In the genomic region with DNA sequence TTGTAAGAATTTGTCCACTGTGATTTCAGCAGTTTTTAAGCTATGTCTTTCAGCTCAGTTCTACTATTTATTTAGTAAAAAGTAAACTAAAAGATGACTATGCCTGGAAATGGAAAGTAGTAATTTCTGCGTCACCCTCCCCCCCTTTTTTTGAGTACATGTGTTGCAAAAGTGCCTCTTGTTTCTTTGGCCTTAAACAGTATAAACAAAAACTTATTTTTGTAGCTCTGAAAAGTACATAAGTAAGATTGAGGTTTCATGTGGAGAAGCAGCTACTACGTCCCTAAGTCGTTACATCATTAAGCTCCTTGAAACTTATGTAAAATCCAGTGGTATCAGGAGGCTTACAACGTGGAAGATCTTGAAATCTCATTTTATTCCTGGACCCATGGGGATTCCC, we compare ENCODE assay signal across 18 cellular contexts. TPM values are rescaled to one million over a fixed set of nuclear protein-coding genes. Genes with fewer than 3 reads are reported as not detected.
DNase-seq lines count a peak whose midpoint lies in the region; ATAC-seq and TF ChIP-seq lines count a peak whose summit lies in the region.
"Had no signal": no experiment of that assay in that cellular context is flagged by ENCODE, and none has a peak within 500 bp of the region (broad histone marks: within the 10 kb centered on the region; RNA-seq: fewer than 3 reads in every experiment).

No MANE protein-coding gene starts in this region.

- H3K79me2 ChIP-seq in OCI-LY7 (ENCODE audit: insufficient read depth, low read depth, low read length) = peaks cover 85% of the 10 kb centered on the region
- no peaks in the 10 kb centered on the region for H3K79me2 ChIP-seq in neural progenitor cell (ENCODE audit: low read depth)

- H3K36me3 ChIP-seq in OCI-LY7 (ENCODE audit: insufficient read depth, low read length) = peaks cover 49% of the 10 kb centered on the region
- no peaks in the 10 kb centered on the region for H3K36me3 ChIP-seq in neural progenitor cell
- H3K36me3 ChIP-seq: ascending aorta had no signal

- intact Hi-C loops in OCI-LY7 (cut with micrococcal nuclease; ENCODE audit: unreplicated experiment) = no loop called here

- H3K27me3 ChIP-seq in neural progenitor cell = no peaks in the 10 kb centered on the region
- H3K27me3 ChIP-seq: ascending aorta had no signal

- TSS peak; percentile 29 for BruUV-seq in OCI-LY7 (replicated peaks; lab: Mats Ljungman, UMichigan)

- ATAC-seq in GM18873 (IDR thresholded peaks at IDR 0.05; ENCODE audit: low FRiP score, unreplicated experiment) (no peak), HG03108 (IDR thresholded peaks at IDR 0.05; ENCODE audit: unreplicated experiment) (no peak)
- ATAC-seq: activated CD8-positive, alpha-beta memory T cell treated with anti-CD3 and anti-CD28 coated beads, Interleukin-2, amount 10 ng/mL, durations not matched to agents 7 days and 5 days had no signal

- H4K20me1 ChIP-seq in OCI-LY7 (ENCODE audit: insufficient read depth, low read length) (no peaks in the 10 kb centered on the region; the same call in 1 of the 2 replicates), neural progenitor cell (ENCODE audit: low read depth) (peaks cover 15% of the 10 kb centered on the region)

- H3K27me3 Mint-ChIP-seq in neural progenitor cell (ENCODE audit: insufficient read depth, low read depth) = no peaks in the 10 kb centered on the region
- H3K27me3 Mint-ChIP-seq: activated CD8-positive, alpha-beta memory T cell treated with anti-CD3 and anti-CD28 coated beads, Interleukin-2, amount 10 ng/mL, durations not matched to agents 7 days and 5 days had no signal

- no peaks in the 10 kb centered on the region for H3K36me3 Mint-ChIP-seq in neural progenitor cell

- H3K4me2 ChIP-seq in OCI-LY7 (ENCODE audit: low read length) = no peak overlapping the region
- H3K4me2 ChIP-seq in neural progenitor cell = no peak overlapping the region

- POLR2A ChIA-PET in OCI-LY7 (lab: Charles Lee) = interaction anchor here (0.6 to 7.5 kb wide), 13 partner anchors 10 to 175 kb away, joined by 3 to 68 read pairs (median 4); no protein-coding TSS in a partner anchor

- H3K4me3 Mint-ChIP-seq in neural progenitor cell = no peak overlapping the region
- H3K4me3 Mint-ChIP-seq: activated CD8-positive, alpha-beta memory T cell treated with anti-CD3 and anti-CD28 coated beads, Interleukin-2, amount 10 ng/mL, durations not matched to agents 7 days and 5 days; T-helper 2 cell treated with Interferon-gamma antibody and Interleukin-4, amounts not matched to agents 5 μg/mL and 100 μg/mL, for 36 hours had no signal

- TF ChIP-seq CTCF in OCI-LY7 (conservative IDR thresholded peaks at IDR 0.05; ENCODE audit: low read length) (no peak), fibroblast of mammary gland (conservative IDR thresholded peaks at IDR 0.05; ENCODE audit: control insufficient read depth, insufficient read depth, low read depth, low read length) (no peak), neural progenitor cell (IDR thresholded peaks at IDR 0.05) (no peak)

- H3F3A ChIP-seq in neural progenitor cell (ENCODE audit: low read depth) = no peaks in the 10 kb centered on the region

- H3K9me3 Mint-ChIP-seq in neural progenitor cell = no peaks in the 10 kb centered on the region
- H3K9me3 Mint-ChIP-seq: T-helper 2 cell treated with Interferon-gamma antibody and Interleukin-4, amounts not matched to agents 5 μg/mL and 100 μg/mL, for 36 hours had no signal

- peaks cover 18% of the 10 kb centered on the region for H3K4me1 Mint-ChIP-seq in neural progenitor cell

- H3K4me1 ChIP-seq in OCI-LY7 (ENCODE audit: insufficient read depth, low read length, poor library complexity, severe bottlenecking) = peaks cover 65% of the 10 kb centered on the region
- peaks cover 6% of the 10 kb centered on the region for H3K4me1 ChIP-seq in neural progenitor cell
- H3K4me1 ChIP-seq: ascending aorta had no signal

- H3K27ac Mint-ChIP-seq in neural progenitor cell = peak overlapping the region; percentile 46
- H3K27ac Mint-ChIP-seq: activated CD8-positive, alpha-beta memory T cell treated with anti-CD3 and anti-CD28 coated beads, Interleukin-2, amount 10 ng/mL, durations not matched to agents 7 days and 5 days; T-helper 2 cell treated with Interferon-gamma antibody and Interleukin-4, amounts not matched to agents 5 μg/mL and 100 μg/mL, for 36 hours had no signal

- DNase-seq in AG08396 (ENCODE audit: low spot score) (peak; percentile 16), OCI-LY7 (ENCODE audit: low spot score) (no peak), fibroblast of mammary gland (ENCODE audit: low read depth) (peak; percentile 33), neural progenitor cell (ENCODE audit: low spot score) (no peak), epidermal melanocyte (ENCODE audit: insufficient read length, low spot score) (no peak)
- no peak for DNase-seq in activated CD4-positive, alpha-beta T cell treated with anti-CD3 and anti-CD28 coated beads for 1 hour
- DNase-seq: activated CD4-positive, CD25-positive, alpha-beta regulatory T cell; activated CD8-positive, alpha-beta memory T cell treated with anti-CD3 and anti-CD28 coated beads, Interleukin-2, amount 10 ng/mL, durations not matched to agents 7 days and 5 days; activated gamma-delta T cell; cortex of kidney; GOT3; hippocampal formation; NCI-H1417 treated with DMSO at 0.1 percent for 48 hours; stimulated activated CD4-positive, alpha-beta T cell treated with anti-CD3 and anti-CD28 coated beads, Interleukin-15, amount 100 ng/mL, for 24 hours had no signal

- H2AFZ ChIP-seq in OCI-LY7 (ENCODE audit: low read length) (no peak overlapping the region), neural progenitor cell (replicated peaks) (no peak overlapping the region)

- H3K9me3 ChIP-seq in OCI-LY7 (ENCODE audit: low read length) = no peaks in the 10 kb centered on the region
- H3K9me3 ChIP-seq in neural progenitor cell (ENCODE audit: low read depth) = no peaks in the 10 kb centered on the region
- H3K9me3 ChIP-seq: ascending aorta had no signal

- CTCF ChIA-PET in OCI-LY7 (lab: Charles Lee; ENCODE audit: unreplicated experiment) = interaction anchor here (1.0 kb wide), 1 partner anchor 22 kb away, joined by 3 read pairs; no protein-coding TSS in a partner anchor

- no peak overlapping the region for H3K9ac ChIP-seq in neural progenitor cell

- no peaks in the 10 kb centered on the region for H3K9me2 ChIP-seq in OCI-LY7 (ENCODE audit: insufficient read depth, low read length)

- H3K27ac ChIP-seq in OCI-LY7 (ENCODE audit: low read depth, low read length, poor library complexity, severe bottlenecking) (no peak overlapping the region), neural progenitor cell (no peak overlapping the region)
- H3K27ac ChIP-seq: ascending aorta had no signal

- H3K4me3 ChIP-seq in OCI-LY7 (ENCODE audit: low read depth, low read length, poor library complexity, severe bottlenecking) (no peak overlapping the region), fibroblast of mammary gland (ENCODE audit: control insufficient read depth, low read depth, low read length) (no peak overlapping the region), neural progenitor cell (no peak overlapping the region)
- H3K4me3 ChIP-seq: ascending aorta had no signal

RNA-seq across cellular contexts. Expression of gene HBP1, which starts 46.3 kb away (rescaled TPM):
- total RNA-seq in OCI-LY7 (2014; rRNA removed; shearing (Covaris generic)) = 9.3 and 10.9 TPM in 2 replicates
- total RNA-seq in OCI-LY7 (2022) (18.1 and 21.7 TPM in 2 replicates), neural progenitor cell (ENCODE audit: low replicate concordance) (71.7 and 121 TPM in 2 replicates)

Comparison
In these comparisons a context has a peak if more than half of its experiments do, and no peak if none do; other contexts are left out.
1. DNase-seq: peak in AG08396 (single experiment) and fibroblast of mammary gland (single experiment); none in OCI-LY7 (single experiment), neural progenitor cell (single experiment), activated CD4-positive, alpha-beta T cell treated with anti-CD3 and anti-CD28 coated beads for 1 hour (single experiment) and epidermal melanocyte (single experiment).